Comparison of ENCODE assay signal across 18 cellular contexts in genomic region chr13:74452881-74453280, GRCh38.
"Had no signal": no experiment of that assay in that cellular context is flagged by ENCODE, and none has a peak within 500 bp of the region (broad histone marks: within the 10 kb centered on the region; RNA-seq: fewer than 3 reads in every experiment).

No MANE protein-coding gene starts in this region.

- H3K27me3 ChIP-seq: left lung, right atrium auricular region, suprapubic skin had no signal

- H3K4me3 ChIP-seq: left lung, prostate gland, right atrium auricular region, suprapubic skin had no signal

- ATAC-seq: activated CD4-positive, CD25-positive, alpha-beta regulatory T cell treated with anti-CD3 and anti-CD28 coated beads, Interleukin-2, amount 50 U/mL, for 24 hours; left lung; stimulated activated naive CD8-positive, alpha-beta T cell treated with anti-CD3 and anti-CD28 coated beads, Interleukin-15, amount 100 ng/mL, for 72 hours had no signal

- H3K27ac ChIP-seq: left lung, prostate gland, right atrium auricular region, suprapubic skin had no signal

- H3K36me3 ChIP-seq: left lung, prostate gland, right atrium auricular region, suprapubic skin had no signal

- H3K9me3 ChIP-seq: prostate gland, right atrium auricular region, suprapubic skin had no signal

- H3K4me1 ChIP-seq: left lung, prostate gland, right atrium auricular region had no signal

- DNase-seq: activated CD4-positive, alpha-beta T cell treated with anti-CD3 and anti-CD28 coated beads, Interleukin-2, amount 50 U/mL, for 1 hour; activated CD8-positive, alpha-beta memory T cell treated with anti-CD3 and anti-CD28 coated beads for 24 hours; activated CD8-positive, alpha-beta memory T cell treated with anti-CD3 and anti-CD28 coated beads, Interleukin-2, amount 50 U/mL, for 48 hours; activated gamma-delta T cell; activated T-cell treated with anti-CD3 and anti-CD28 coated beads, Interleukin-2, amount 50 U/mL, for 48 hours; effector memory CD4-positive, alpha-beta T cell; foreskin melanocyte; hypothalamus; kidney; left lung; naive B cell; stimulated activated CD4-positive, alpha-beta T cell treated with anti-CD3 and anti-CD28 coated beads, Interleukin-2, amount 100 ng/mL, for 24 hours; stimulated activated naive CD8-positive, alpha-beta T cell treated with anti-CD3 and anti-CD28 coated beads, Interleukin-15, amount 100 ng/mL, for 72 hours; trophoblast cell had no signal
